1 cellular context compared by ENCODE assay signal in genomic region chr22:20951932-20952380, GRCh38.
TF ChIP-seq lines count a peak whose summit lies in the region.

No MANE protein-coding gene starts in this region.

TF ChIP-seq in HepG2, 621 proteins besides CTCF, POLR2A, EP300 and RAD21 (continued from another document and continues in another):
- TF ChIP-seq AFF4 (CRISPR knock-in tag; IDR thresholded peaks at IDR 0.05) (no peak), BATF2 (CRISPR knock-in tag; IDR thresholded peaks at IDR 0.05) (no peak), IRF2 (CRISPR knock-in tag; IDR thresholded peaks at IDR 0.05) (no peak), ZNF510 (CRISPR knock-in tag; IDR thresholded peaks at IDR 0.05; ENCODE audit: low read depth) (peak; percentile 72; the same call in 1 of the 2 replicates), MIER3 (CRISPR knock-in tag; IDR thresholded peaks at IDR 0.05; ENCODE audit: borderline replicate concordance) (no peak), KAT7 (CRISPR knock-in tag; IDR thresholded peaks at IDR 0.05; ENCODE audit: borderline replicate concordance) (no peak), AKAP8 (CRISPR knock-in tag; IDR thresholded peaks at IDR 0.05) (no peak), U2AF1 (optimal IDR thresholded peaks at IDR 0.05; ENCODE audit: low read depth, low read length) (no peak), ZNF777 (CRISPR knock-in tag; IDR thresholded peaks at IDR 0.05) (no peak), CEBPB (IDR thresholded peaks at IDR 0.05; ENCODE audit: borderline replicate concordance, low read depth, low read length) (no peak), RBM39 (IDR thresholded peaks at IDR 0.05; ENCODE audit: low read depth, low read length, poor library complexity, severe bottlenecking) (no peak), SCMH1 (CRISPR knock-in tag; IDR thresholded peaks at IDR 0.05; ENCODE audit: borderline replicate concordance) (no peak), ATF2 (CRISPR knock-in tag; IDR thresholded peaks at IDR 0.05) (no peak), ZNF280B (CRISPR knock-in tag; IDR thresholded peaks at IDR 0.05; ENCODE audit: borderline replicate concordance) (no peak), NR1H2 (CRISPR knock-in tag; IDR thresholded peaks at IDR 0.05; ENCODE audit: borderline replicate concordance, low read depth) (no peak), CERS6 (CRISPR knock-in tag; IDR thresholded peaks at IDR 0.05) (no peak), ZNF121 (CRISPR knock-in tag; IDR thresholded peaks at IDR 0.05) (no peak), ZNF660 (CRISPR knock-in tag; IDR thresholded peaks at IDR 0.05; ENCODE audit: borderline replicate concordance, low read depth) (no peak), GLI4 (CRISPR knock-in tag; IDR thresholded peaks at IDR 0.05; ENCODE audit: borderline replicate concordance) (no peak), PHF5A (CRISPR knock-in tag; IDR thresholded peaks at IDR 0.05; ENCODE audit: low read depth, unreplicated experiment) (no peak), SNAI1 (CRISPR knock-in tag; IDR thresholded peaks at IDR 0.05; ENCODE audit: borderline replicate concordance) (no peak), RORA (CRISPR knock-in tag; IDR thresholded peaks at IDR 0.05) (no peak), GATAD1 (CRISPR knock-in tag; IDR thresholded peaks at IDR 0.05) (no peak), AHR (CRISPR knock-in tag; IDR thresholded peaks at IDR 0.05) (no peak), SP2 (CRISPR knock-in tag; IDR thresholded peaks at IDR 0.05) (no peak), KDM5B (CRISPR knock-in tag; IDR thresholded peaks at IDR 0.05; ENCODE audit: borderline replicate concordance) (no peak), SKIL (CRISPR knock-in tag; IDR thresholded peaks at IDR 0.05; ENCODE audit: borderline replicate concordance) (no peak), POGZ (CRISPR knock-in tag; IDR thresholded peaks at IDR 0.05) (no peak), ZNF878 (CRISPR knock-in tag; IDR thresholded peaks at IDR 0.05) (no peak), ZNF576 (CRISPR knock-in tag; IDR thresholded peaks at IDR 0.05) (no peak), ZSCAN30 (CRISPR knock-in tag; IDR thresholded peaks at IDR 0.05) (no peak), ZNF33B (CRISPR knock-in tag; IDR thresholded peaks at IDR 0.05) (no peak), ETS1 (CRISPR knock-in tag; IDR thresholded peaks at IDR 0.05) (0 out of 2 replicates have a peak, but pooled peaks have one; percentile 72), PRPF4 (IDR thresholded peaks at IDR 0.05; ENCODE audit: low read depth, low read length, poor library complexity, severe bottlenecking) (no peak), NFKBIZ (CRISPR knock-in tag; IDR thresholded peaks at IDR 0.05) (no peak), ASH2L (IDR thresholded peaks at IDR 0.05; ENCODE audit: insufficient read length, low read depth, low read length) (peak; percentile 38), ZNF746 (CRISPR knock-in tag; IDR thresholded peaks at IDR 0.05) (no peak), JDP2 (CRISPR knock-in tag; IDR thresholded peaks at IDR 0.05; ENCODE audit: borderline replicate concordance) (no peak), HOXA7 (CRISPR knock-in tag; IDR thresholded peaks at IDR 0.05) (no peak), LBX2 (CRISPR knock-in tag; IDR thresholded peaks at IDR 0.05; ENCODE audit: borderline replicate concordance) (no peak), SMAD3 (CRISPR knock-in tag; IDR thresholded peaks at IDR 0.05) (0 out of 2 replicates have a peak, but pooled peaks have one; percentile 2), TERF1 (CRISPR knock-in tag; IDR thresholded peaks at IDR 0.05) (no peak), PRDM15 (CRISPR knock-in tag; IDR thresholded peaks at IDR 0.05) (no peak), ZNF326 (CRISPR knock-in tag; IDR thresholded peaks at IDR 0.05; ENCODE audit: borderline replicate concordance) (no peak), RFXAP (CRISPR knock-in tag; IDR thresholded peaks at IDR 0.05; ENCODE audit: borderline replicate concordance) (peak; percentile 99), NRL (CRISPR knock-in tag; IDR thresholded peaks at IDR 0.05; ENCODE audit: borderline replicate concordance) (no peak), AGO2 (optimal IDR thresholded peaks at IDR 0.05; ENCODE audit: low read depth, low read length) (no peak), NFYC (CRISPR knock-in tag; IDR thresholded peaks at IDR 0.05) (no peak), TMF1 (CRISPR knock-in tag; IDR thresholded peaks at IDR 0.05; ENCODE audit: low read depth) (no peak), SETDB1 (CRISPR knock-in tag; IDR thresholded peaks at IDR 0.05; ENCODE audit: borderline replicate concordance) (no peak), ZNF274 (CRISPR knock-in tag; IDR thresholded peaks at IDR 0.05) (no peak), ZFP41 (CRISPR knock-in tag; IDR thresholded peaks at IDR 0.05; ENCODE audit: borderline replicate concordance) (no peak), TAF1 (CRISPR knock-in tag; IDR thresholded peaks at IDR 0.05) (peak; percentile 6; the same call in 1 of the 2 replicates), MEF2D (CRISPR knock-in tag; IDR thresholded peaks at IDR 0.05) (0 out of 2 replicates have a peak, but pooled peaks have one; percentile 9)
